In genomic region chr4:55634417-55635128, GRCh38 we compare ENCODE assay signal across 18 cellular contexts. TPM values are rescaled to one million over a fixed set of nuclear protein-coding genes. Genes with fewer than 3 reads are reported as not detected.
A peak's percentile ranks its signal among the peaks of the same experiment; 100 is the strongest.
DNase-seq lines count a peak whose midpoint lies in the region; ATAC-seq, FAIRE-seq and TF ChIP-seq lines count a peak whose summit lies in the region.
"Had no signal": no experiment of that assay in that cellular context is flagged by ENCODE, and none has a peak within 500 bp of the region (broad histone marks: within the 10 kb centered on the region; RNA-seq: fewer than 3 reads in every experiment).

No MANE protein-coding gene starts in this region.

- H3K4me1 ChIP-seq in ES-I3 (ENCODE audit: insufficient read depth, low read length) (peaks cover 27% of the 10 kb centered on the region), HUES64 (ENCODE audit: insufficient read depth, low read length) (peaks cover 44% of the 10 kb centered on the region), astrocyte (ENCODE audit: insufficient read depth, low read length) (peaks cover 9% of the 10 kb centered on the region), keratinocyte (ENCODE audit: control insufficient read depth, extremely low read depth, insufficient read depth, low read length) (peaks cover 15% of the 10 kb centered on the region)

- no peak for ATAC-seq in effector memory CD8-positive, alpha-beta T cell (replicated peaks)
- no peak for ATAC-seq in activated T-cell treated with anti-CD3 and anti-CD28 coated beads, Interleukin-2, amount 50 U/mL, for 4 hours
- ATAC-seq: activated CD4-positive, alpha-beta T cell treated with anti-CD3 and anti-CD28 coated beads for 36 hours had no signal

- H3K36me3 Mint-ChIP-seq in astrocyte (ENCODE audit: low read depth, unreplicated experiment), result no peaks in the 10 kb centered on the region
- H3K36me3 Mint-ChIP-seq in effector memory CD8-positive, alpha-beta T cell (ENCODE audit: insufficient read depth), result peaks cover 2% of the 10 kb centered on the region
- no peaks in the 10 kb centered on the region for H3K36me3 Mint-ChIP-seq in activated T-cell treated with anti-CD3 and anti-CD28 coated beads, Interleukin-2, amount 50 U/mL, for 4 hours (ENCODE audit: insufficient read depth)

- H3K4me3 Mint-ChIP-seq in astrocyte (ENCODE audit: unreplicated experiment), result no peak overlapping the region
- H3K4me3 Mint-ChIP-seq in effector memory CD8-positive, alpha-beta T cell, result no peak overlapping the region
- no peak overlapping the region for H3K4me3 Mint-ChIP-seq in activated T-cell treated with anti-CD3 and anti-CD28 coated beads, Interleukin-2, amount 50 U/mL, for 4 hours

- FAIRE-seq in astrocyte (lab: Jason Lieb, UNC), result no peak
- FAIRE-seq in keratinocyte (lab: Jason Lieb, UNC), result no peak
- FAIRE-seq: endometrium, GM12891 had no signal

- H4K20me1 ChIP-seq in astrocyte (ENCODE audit: insufficient read depth, low read length) (no peaks in the 10 kb centered on the region), keratinocyte (ENCODE audit: control insufficient read depth, extremely low read depth, insufficient read depth, low read length) (no peaks in the 10 kb centered on the region)

- H3K79me2 ChIP-seq in astrocyte (ENCODE audit: insufficient read depth, low read length) (no peaks in the 10 kb centered on the region), keratinocyte (ENCODE audit: control insufficient read depth, insufficient read depth, low read length) (no peaks in the 10 kb centered on the region)

- WGBS in HUES64, result 29% methylated on average over 3 of the region's 3 CpGs

- peak overlapping the region; percentile 83 for H3K4me2 ChIP-seq in astrocyte (ENCODE audit: low read length)
- H3K4me2 ChIP-seq in keratinocyte (ENCODE audit: control insufficient read depth, extremely low read depth, insufficient read depth, low read depth, low read length), result peak overlapping the region; percentile 92

- H3K27ac ChIP-seq in HUES64 (ENCODE audit: low read depth, low read length) (no peak overlapping the region), astrocyte (ENCODE audit: low read depth, low read length) (no peak overlapping the region), keratinocyte (ENCODE audit: control insufficient read depth, insufficient read depth, low read length) (no peak overlapping the region)

- TF ChIP-seq CTCF in astrocyte (IDR thresholded peaks at IDR 0.05; ENCODE audit: insufficient read depth, low read depth, low read length), result no peak
- no peak for TF ChIP-seq CTCF in keratinocyte (optimal IDR thresholded peaks at IDR 0.05 in 1 of 3, IDR thresholded peaks at IDR 0.05 in 1 of 3, conservative IDR thresholded peaks at IDR 0.05 in 1 of 3; ENCODE audit: extremely low read depth in 1 of 3, insufficient read depth in 2 of 3, low read length in 3 of 3)

- DNase-seq in astrocyte (ENCODE audit: low read depth), result no peak
- no peak for DNase-seq in keratinocyte (ENCODE audit: low read depth, low spot score)
- no peak for DNase-seq in NCI-H226
- no peak for DNase-seq in effector memory CD8-positive, alpha-beta T cell
- no peak for DNase-seq in activated T-cell treated with anti-CD3 and anti-CD28 coated beads, Interleukin-2, amount 50 U/mL, for 4 hours
- DNase-seq: activated gamma-delta T cell; amniotic stem cell; GF-D8; NCI-H1105; stimulated activated CD4-positive, alpha-beta T cell treated with anti-CD3 and anti-CD28 coated beads, Interleukin-4, amount 100 ng/mL, for 4 hours; T1000 had no signal

- H3K9me3 ChIP-seq in ES-I3 (ENCODE audit: control insufficient read depth, insufficient read depth, low read length) (no peaks in the 10 kb centered on the region), HUES64 (ENCODE audit: insufficient read depth, low read depth, low read length) (no peaks in the 10 kb centered on the region), astrocyte (ENCODE audit: insufficient read depth, low read depth, low read length) (no peaks in the 10 kb centered on the region), keratinocyte (ENCODE audit: control insufficient read depth, low read depth, low read length) (no peaks in the 10 kb centered on the region)

- dilution Hi-C loops in keratinocyte (cut with MboI; ENCODE audit: extremely low pct_ligation_motif_present, low sequenced_read_pairs), result no loop called here

- H3K9ac ChIP-seq in ES-I3 (ENCODE audit: low read depth, low read length) (peak overlapping the region; percentile 60; the same call in 1 of the 2 replicates), HUES64 (ENCODE audit: low read depth, low read length) (peak overlapping the region; percentile 54; the same call in 1 of the 2 replicates), astrocyte (ENCODE audit: low read length) (no peak overlapping the region), keratinocyte (ENCODE audit: control insufficient read depth, extremely low read depth, insufficient read depth, low read length) (no peak overlapping the region)

- H3K27me3 ChIP-seq in HUES64 (ENCODE audit: insufficient read depth, low read length) (peaks cover 33% of the 10 kb centered on the region), astrocyte (ENCODE audit: insufficient read depth, low read length) (peaks cover 10% of the 10 kb centered on the region), keratinocyte (ENCODE audit: control insufficient read depth, extremely low read depth, insufficient read depth, low read length) (no peaks in the 10 kb centered on the region)

- H3K27me3 Mint-ChIP-seq in astrocyte (ENCODE audit: low read depth, unreplicated experiment), result peaks cover 31% of the 10 kb centered on the region
- H3K27me3 Mint-ChIP-seq in effector memory CD8-positive, alpha-beta T cell, result peaks cover 54 to 73% of the 10 kb centered on the region in 2 donors
- peaks cover 45% of the 10 kb centered on the region for H3K27me3 Mint-ChIP-seq in activated T-cell treated with anti-CD3 and anti-CD28 coated beads, Interleukin-2, amount 50 U/mL, for 4 hours (ENCODE audit: low read depth)

- H3K4me1 Mint-ChIP-seq in astrocyte (ENCODE audit: low read depth, unreplicated experiment), result peaks cover 5% of the 10 kb centered on the region
- H3K4me1 Mint-ChIP-seq in effector memory CD8-positive, alpha-beta T cell (ENCODE audit: low read depth in 2 of 2), result peaks cover 10 to 15% of the 10 kb centered on the region in 2 donors
- peaks cover 12% of the 10 kb centered on the region for H3K4me1 Mint-ChIP-seq in activated T-cell treated with anti-CD3 and anti-CD28 coated beads, Interleukin-2, amount 50 U/mL, for 4 hours (ENCODE audit: low read depth)

- H3K27ac Mint-ChIP-seq in astrocyte (ENCODE audit: unreplicated experiment), result no peak overlapping the region
- no peak overlapping the region for H3K27ac Mint-ChIP-seq in effector memory CD8-positive, alpha-beta T cell
- H3K27ac Mint-ChIP-seq: activated CD4-positive, alpha-beta T cell treated with anti-CD3 and anti-CD28 coated beads for 36 hours had no signal

- H3K9me3 Mint-ChIP-seq in astrocyte (ENCODE audit: unreplicated experiment), result peaks cover 4% of the 10 kb centered on the region
- H3K9me3 Mint-ChIP-seq in effector memory CD8-positive, alpha-beta T cell, result no peaks in the 10 kb centered on the region
- H3K9me3 Mint-ChIP-seq in activated T-cell treated with anti-CD3 and anti-CD28 coated beads, Interleukin-2, amount 50 U/mL, for 4 hours, result no peaks in the 10 kb centered on the region

- peak overlapping the region; percentile 58 for H3K4me3 ChIP-seq in HUES64 (ENCODE audit: low read length)
- no peak overlapping the region for H3K4me3 ChIP-seq in astrocyte (ENCODE audit: insufficient read depth, low read depth, low read length)
- peak overlapping the region in 1 of 3 experiments; percentile 74 for H3K4me3 ChIP-seq in keratinocyte (ENCODE audit: control insufficient read depth in 2 of 3, extremely low read depth in 1 of 3, insufficient read depth in 2 of 3, low read depth in 1 of 3, low read length in 3 of 3)

- no peaks in the 10 kb centered on the region for H3K36me3 ChIP-seq in ES-I3 (ENCODE audit: insufficient read depth, low read length)
- no peaks in the 10 kb centered on the region for H3K36me3 ChIP-seq in HUES64 (ENCODE audit: insufficient read depth, low read length)
- H3K36me3 ChIP-seq in astrocyte (ENCODE audit: insufficient read depth, low read length), result no peaks in the 10 kb centered on the region
- H3K36me3 ChIP-seq in keratinocyte (ENCODE audit: control insufficient read depth in 2 of 2, extremely low read depth in 1 of 2, insufficient read depth in 2 of 2, low read length in 2 of 2), result no peaks in the 10 kb centered on the region

- no peaks in the 10 kb centered on the region for H3K9me1 ChIP-seq in keratinocyte (ENCODE audit: control insufficient read depth, extremely low read depth, insufficient read depth, low read length)

- H2AFZ ChIP-seq in astrocyte (ENCODE audit: low read depth, low read length) (peak overlapping the region; percentile 57), keratinocyte (ENCODE audit: control insufficient read depth, low read length) (peak overlapping the region; percentile 63)

RNA-seq across cellular contexts. Expression of gene NMU, which starts 1.5 kb away (rescaled TPM):
- 19.9 TPM for polyA plus RNA-seq in HUES64 (2013, experiment 1 of 2)
- polyA plus RNA-seq in HUES64 (2013, experiment 2 of 2), result 28.8 TPM
- 0.61 TPM in 1 of 2 replicates, not detected in the other for total RNA-seq in astrocyte
- polyA plus RNA-seq in keratinocyte, result 4.1 to 12.0 TPM (median 5.2 TPM) in 3 replicates
- polyA plus RNA-seq in keratinocyte (2011; ENCODE audit: low read depth), result not detected
- 2.3 and 4.8 TPM in 2 replicates for polyA plus RNA-seq in keratinocyte (2011; cell fraction: cytosol; rRNA removed)
- 1.9 and 3.1 TPM in 2 replicates for polyA plus RNA-seq in keratinocyte (2011; cell fraction: nucleus; rRNA removed)
- polyA plus RNA-seq in keratinocyte (2012; ENCODE audit: low replicate concordance), result 2.6 and 4.8 TPM in 2 replicates
- 1.3 to 1.5 TPM in 2 of 3 replicates, not detected in the other for polyA minus RNA-seq in keratinocyte
- polyA minus RNA-seq in keratinocyte (2011; cell fraction: cytosol; rRNA and poly(A)+ RNA removed), result 3.5 TPM
- not detected in 2 replicates for polyA minus RNA-seq in keratinocyte (2011; cell fraction: nucleus; rRNA and poly(A)+ RNA removed)
- total RNA-seq in activated T-cell treated with anti-CD3 and anti-CD28 coated beads, Interleukin-2, amount 50 U/mL, for 4 hours, result under 1 TPM; 0.50 to 0.92 (median 0.58) TPM
- polyA plus RNA-seq: liver had no signal

RNA-seq across cellular contexts. Expression of gene PDCL2, which starts 42.5 kb away (rescaled TPM):
- polyA plus RNA-seq in HUES64 (2013, experiment 1 of 2), result not detected
- not detected for polyA plus RNA-seq in HUES64 (2013, experiment 2 of 2)
- total RNA-seq in astrocyte, result not detected in 2 replicates
- polyA plus RNA-seq in keratinocyte, result not detected in 3 replicates
- not detected for polyA plus RNA-seq in keratinocyte (2011; ENCODE audit: low read depth)
- polyA plus RNA-seq in keratinocyte (2011; cell fraction: cytosol; rRNA removed), result not detected in 2 replicates
- not detected in 2 replicates for polyA plus RNA-seq in keratinocyte (2011; cell fraction: nucleus; rRNA removed)
- not detected in 2 replicates for polyA plus RNA-seq in keratinocyte (2012; ENCODE audit: low replicate concordance)
- polyA minus RNA-seq in keratinocyte, result not detected in 3 replicates
- not detected for polyA minus RNA-seq in keratinocyte (2011; cell fraction: cytosol; rRNA and poly(A)+ RNA removed)
- not detected in 2 replicates for polyA minus RNA-seq in keratinocyte (2011; cell fraction: nucleus; rRNA and poly(A)+ RNA removed)
- not detected for total RNA-seq in activated T-cell treated with anti-CD3 and anti-CD28 coated beads, Interleukin-2, amount 50 U/mL, for 4 hours
- total RNA-seq: activated CD4-positive, alpha-beta T cell treated with anti-CD3 and anti-CD28 coated beads for 36 hours; cerebellum; liver had no signal
- polyA plus RNA-seq: liver had no signal

Comparison
In these comparisons a context has a peak if more than half of its experiments do, and no peak if none do; other contexts are left out.
1. H3K9ac ChIP-seq: peak in ES-I3 (single experiment) and HUES64 (single experiment); none in astrocyte (single experiment) and keratinocyte (single experiment).